In the genomic region with DNA sequence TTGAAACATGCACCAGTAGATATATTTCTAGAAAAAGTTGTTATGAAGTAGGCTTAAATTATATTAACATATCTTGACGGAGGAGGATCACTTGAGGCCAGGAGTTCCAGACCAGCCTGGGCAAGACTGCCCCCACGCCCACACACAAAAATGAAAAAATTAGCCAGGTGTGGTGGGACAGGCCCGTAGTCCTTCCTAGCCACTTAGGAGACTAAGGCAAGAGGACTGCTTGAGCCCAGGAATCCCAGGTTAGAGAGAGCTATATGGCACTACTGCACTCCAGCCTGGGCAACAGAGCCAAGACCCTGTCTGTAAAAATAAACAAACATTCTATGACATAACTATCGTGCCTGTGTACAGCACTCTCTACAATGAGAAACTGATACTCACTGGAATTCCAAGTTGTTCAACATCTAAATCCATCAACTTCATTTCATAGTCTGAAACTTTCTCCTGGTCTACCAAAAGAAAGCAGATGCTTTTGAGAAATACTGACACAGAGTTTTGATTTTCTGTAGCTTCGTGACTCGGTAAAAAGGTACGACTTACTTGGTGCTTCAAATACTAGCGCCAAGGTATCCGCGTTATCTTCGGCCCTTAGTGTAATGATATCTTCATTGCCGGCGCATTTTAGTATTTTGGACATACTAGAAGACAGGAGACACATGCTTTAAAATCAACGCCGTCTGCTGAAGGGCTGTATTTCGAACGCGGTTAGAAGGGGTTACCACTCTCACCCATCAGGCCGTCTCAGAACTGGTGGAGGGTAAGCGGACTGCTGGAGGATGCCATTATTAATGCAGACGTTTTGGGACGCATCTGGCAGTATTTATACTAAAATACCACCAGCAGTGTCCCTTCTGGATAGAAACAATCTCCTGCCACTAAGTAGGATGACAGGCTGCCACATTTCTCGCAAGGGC, we compare ENCODE assay signal across 8 cellular contexts. TPM values are rescaled to one million over a fixed set of nuclear protein-coding genes. Genes with fewer than 3 reads are reported as not detected.
DNase-seq lines count a peak whose midpoint lies in the region; ATAC-seq and TF ChIP-seq lines count a peak whose summit lies in the region.

No MANE protein-coding gene starts in this region.

- TF ChIP-seq CTCF in DND-41 (IDR thresholded peaks at IDR 0.05; ENCODE audit: borderline replicate concordance, extremely low read depth, low read length, poor library complexity, severe bottlenecking) (no peak), neutrophil (IDR thresholded peaks at IDR 0.05) (no peak)

- no peak for DNase-seq in DND-41
- DNase-seq in NCI-H69 (lab: John Stamatoyannopoulos, UW): peak; percentile 59
- no peak for DNase-seq in effector memory CD4-positive, alpha-beta T cell
- no peak for DNase-seq in left colon
- DNase-seq in AML-193 (lab: John Stamatoyannopoulos, UW): no peak

- H3K36me3 ChIP-seq in DND-41 (ENCODE audit: insufficient read depth, low read length) (peaks cover 61% of the 10 kb centered on the region), neutrophil (no peaks in the 10 kb centered on the region)
- peaks cover 25% of the 10 kb centered on the region for H3K36me3 ChIP-seq in effector memory CD4-positive, alpha-beta T cell (ENCODE audit: control insufficient read depth, insufficient read depth, low read length)

- peak overlapping the region; percentile 99 for H3K9ac ChIP-seq in DND-41 (ENCODE audit: low read depth, low read length)

- peak overlapping the region; percentile 91 for H2AFZ ChIP-seq in DND-41 (ENCODE audit: low read depth, low read length)

- H3K4me1 ChIP-seq in DND-41 (ENCODE audit: insufficient read depth, low read length) (peaks cover 65% of the 10 kb centered on the region), neutrophil (ENCODE audit: control insufficient read depth in 1 of 2, insufficient read depth in 1 of 2, low read depth in 1 of 2, low read length in 1 of 2) (peaks cover 27 to 35% of the 10 kb centered on the region in 2 experiments)
- peaks cover 14% of the 10 kb centered on the region for H3K4me1 ChIP-seq in effector memory CD4-positive, alpha-beta T cell (ENCODE audit: control insufficient read depth, insufficient read depth, low read length, poor library complexity, severe bottlenecking)

- peaks cover 78% of the 10 kb centered on the region for H3K79me2 ChIP-seq in DND-41 (ENCODE audit: insufficient read depth, low read length)

- no peaks in the 10 kb centered on the region for H3K9me3 ChIP-seq in DND-41 (ENCODE audit: insufficient read depth, low read length, severe bottlenecking)
- no peaks in the 10 kb centered on the region for H3K9me3 ChIP-seq in effector memory CD4-positive, alpha-beta T cell (ENCODE audit: control insufficient read depth, low read length)
- no peaks in the 10 kb centered on the region for H3K9me3 ChIP-seq in neutrophil

- H3K4me2 ChIP-seq in DND-41 (ENCODE audit: insufficient read depth, low read length): peak overlapping the region; percentile 88

- intact Hi-C loops in left colon (cut with DNase I, micrococcal nuclease): no loop called here

- ATAC-seq in DND-41 (ENCODE audit: insufficient read depth, low read depth) (no peak), GM18861 (IDR thresholded peaks at IDR 0.05; ENCODE audit: unreplicated experiment) (no peak), GM21423 (IDR thresholded peaks at IDR 0.05; ENCODE audit: unreplicated experiment) (no peak), left colon (no peak)

- H4K20me1 ChIP-seq in DND-41 (ENCODE audit: insufficient read depth, low read length): peaks cover 50% of the 10 kb centered on the region

- H3K27me3 ChIP-seq in DND-41 (ENCODE audit: insufficient read depth, low read length, poor library complexity) (no peaks in the 10 kb centered on the region), neutrophil (no peaks in the 10 kb centered on the region)
- no peaks in the 10 kb centered on the region for H3K27me3 ChIP-seq in effector memory CD4-positive, alpha-beta T cell (replicated peaks; ENCODE audit: control insufficient read depth, insufficient read depth, low read length, poor library complexity, severe bottlenecking)

- H3K27ac ChIP-seq in DND-41 (ENCODE audit: low read length) (peak overlapping the region; percentile 100), neutrophil (peak overlapping the region; percentile 85)
- peak overlapping the region; percentile 77 for H3K27ac ChIP-seq in effector memory CD4-positive, alpha-beta T cell (ENCODE audit: insufficient read depth, low read length, poor library complexity, severe bottlenecking)

- H3K4me3 ChIP-seq in DND-41 (ENCODE audit: low read depth in 1 of 2, low read length in 2 of 2) (peak overlapping the region; percentile 57 to 97), neutrophil (ENCODE audit: low read depth in 1 of 2, low read length in 1 of 2) (peak overlapping the region; percentile 90 to 93)
- peak overlapping the region; percentile 88 for H3K4me3 ChIP-seq in effector memory CD4-positive, alpha-beta T cell (ENCODE audit: insufficient read depth, low read depth, low read length, poor library complexity, severe bottlenecking)

RNA-seq across cellular contexts. Expression of a gene that starts 1.3 kb away (rescaled TPM):
- 10 to 100 TPM; 47.9 to 61.5 TPM for total RNA-seq in left colon

RNA-seq across cellular contexts. Expression of a gene that starts 5.6 kb away (rescaled TPM):
- 10 to 100 TPM; 64.3 to 81.4 TPM for total RNA-seq in left colon

RNA-seq across cellular contexts. Expression of a gene that starts 8.3 kb away (rescaled TPM):
- total RNA-seq in left colon: 10 to 100 TPM; 33.4 to 42.6 TPM
